ENCODE assay signal across 11 cellular contexts in the genomic region with DNA sequence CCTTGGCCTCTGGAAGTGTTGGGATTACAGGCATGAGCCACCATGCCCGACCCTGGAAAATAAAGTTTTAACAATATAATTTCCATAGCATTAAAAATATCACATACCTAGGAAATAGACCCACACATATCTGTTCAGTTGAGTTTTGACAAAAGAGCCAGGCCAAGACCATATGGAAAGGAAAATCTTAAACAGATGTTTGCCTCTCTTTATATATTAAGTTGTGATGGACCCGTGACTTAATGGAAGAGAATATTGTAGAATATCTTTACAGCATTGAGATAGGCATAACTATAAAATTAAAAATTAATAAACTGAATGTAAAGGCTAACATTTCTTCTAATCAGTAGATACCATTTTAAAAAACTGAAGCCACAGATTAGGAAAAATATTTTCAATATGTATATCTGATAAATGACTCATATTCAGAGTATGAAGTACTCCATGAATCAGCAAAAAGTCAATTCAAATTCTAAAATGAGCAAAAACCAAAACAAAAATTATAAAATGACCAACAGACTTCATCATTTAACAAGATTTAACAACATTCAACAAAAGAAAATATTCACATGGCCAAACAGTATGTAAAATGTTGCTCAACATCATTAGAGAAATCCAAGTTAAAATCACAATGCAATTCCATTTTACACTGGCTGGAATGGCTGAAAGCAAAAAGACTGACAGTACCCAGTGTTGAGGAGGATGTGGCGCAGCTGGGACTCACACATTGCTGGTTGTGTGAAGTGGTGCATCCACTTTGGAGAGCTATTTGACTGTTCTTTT. TPM values are rescaled to one million over a fixed set of nuclear protein-coding genes. Genes with fewer than 3 reads are reported as not detected.
A peak's percentile ranks its signal among the peaks of the same experiment; 100 is the strongest.
DNase-seq lines count a peak whose midpoint lies in the region; ATAC-seq and TF ChIP-seq lines count a peak whose summit lies in the region.
"Had no signal": no experiment of that assay in that cellular context is flagged by ENCODE, and none has a peak within 500 bp of the region (broad histone marks: within the 10 kb centered on the region; RNA-seq: fewer than 3 reads in every experiment).

No MANE protein-coding gene starts in this region.

- WGBS in testis, 2 donors: 86 to 90% methylated on average over 3 of the region's 3 CpGs

- peak; percentile 10 for DNase-seq in stimulated activated naive CD4-positive, alpha-beta T cell treated with Interleukin-2 at 50 U/mL for 16 hours (lab: John Stamatoyannopoulos, UW)
- DNase-seq in stimulated activated naive CD4-positive, alpha-beta T cell (lab: John Stamatoyannopoulos, UW): no peak
- DNase-seq in chondrocyte (ENCODE audit: low spot score) (no peak), neural progenitor cell (ENCODE audit: low spot score) (no peak), testis (no peak), NCI-H187 treated with DMSO at 0.1 percent for 48 hours (lab: John Stamatoyannopoulos, UW) (no peak)
- DNase-seq: KG1, nephron progenitor cell, T-helper 17 cell had no signal

- H3K36me3 ChIP-seq in neural progenitor cell (no peaks in the 10 kb centered on the region), testis (ENCODE audit: low read depth, missing control alignments) (no peaks in the 10 kb centered on the region)

- H3K36me3 Mint-ChIP-seq in T-helper 1 cell treated with Interleukin-12 subunit alpha and Interleukin-12 subunit beta and Interleukin-4 antibody, amounts not matched to agents 30 μg/mL and 1 μg/mL, for 36 hours (ENCODE audit: low read depth): peaks cover 7% of the 10 kb centered on the region
- H3K36me3 Mint-ChIP-seq in chondrocyte (ENCODE audit: low read depth) (no peaks in the 10 kb centered on the region), neural progenitor cell (no peaks in the 10 kb centered on the region)

- no peak overlapping the region for H3K4me3 Mint-ChIP-seq in T-helper 1 cell treated with Interleukin-12 subunit alpha and Interleukin-12 subunit beta and Interleukin-4 antibody, amounts not matched to agents 30 μg/mL and 1 μg/mL, for 36 hours
- H3K4me3 Mint-ChIP-seq in chondrocyte (ENCODE audit: unreplicated experiment) (no peak overlapping the region), neural progenitor cell (no peak overlapping the region)
- H3K4me3 Mint-ChIP-seq: nephron progenitor cell, T-helper 17 cell had no signal

- no peak overlapping the region for H3K4me2 ChIP-seq in neural progenitor cell

- H4K20me1 ChIP-seq in neural progenitor cell (ENCODE audit: low read depth): no peaks in the 10 kb centered on the region

- no peaks in the 10 kb centered on the region for H3K9me3 Mint-ChIP-seq in T-helper 1 cell treated with Interleukin-12 subunit alpha and Interleukin-12 subunit beta and Interleukin-4 antibody, amounts not matched to agents 30 μg/mL and 1 μg/mL, for 36 hours
- H3K9me3 Mint-ChIP-seq in chondrocyte (ENCODE audit: low read depth) (no peaks in the 10 kb centered on the region), neural progenitor cell (no peaks in the 10 kb centered on the region)
- H3K9me3 Mint-ChIP-seq: nephron progenitor cell had no signal

- H3K27ac ChIP-seq in neural progenitor cell (no peak overlapping the region), testis (no peak overlapping the region)

- H3K79me2 ChIP-seq in neural progenitor cell (ENCODE audit: low read depth): no peaks in the 10 kb centered on the region

- H3K27me3 ChIP-seq in neural progenitor cell: no peaks in the 10 kb centered on the region
- no peaks in the 10 kb centered on the region for H3K27me3 ChIP-seq in testis

- no peak overlapping the region for H2AFZ ChIP-seq in neural progenitor cell (replicated peaks)

- intact Hi-C loops in testis (cut with DNase I; ENCODE audit: low total_unique reads): no loop called here

- H3K4me1 Mint-ChIP-seq in T-helper 1 cell treated with Interleukin-12 subunit alpha and Interleukin-12 subunit beta and Interleukin-4 antibody, amounts not matched to agents 30 μg/mL and 1 μg/mL, for 36 hours (ENCODE audit: low read depth): peaks cover 39% of the 10 kb centered on the region
- peaks cover 28% of the 10 kb centered on the region for H3K4me1 Mint-ChIP-seq in chondrocyte (ENCODE audit: low read depth)
- no peaks in the 10 kb centered on the region for H3K4me1 Mint-ChIP-seq in neural progenitor cell

- TF ChIP-seq CTCF in chondrocyte (IDR thresholded peaks at IDR 0.05) (no peak), neural progenitor cell (IDR thresholded peaks at IDR 0.05) (no peak), testis (IDR thresholded peaks at IDR 0.05) (no peak)

- peak overlapping the region; percentile 83 for H3K27ac Mint-ChIP-seq in T-helper 1 cell treated with Interleukin-12 subunit alpha and Interleukin-12 subunit beta and Interleukin-4 antibody, amounts not matched to agents 30 μg/mL and 1 μg/mL, for 36 hours
- peak overlapping the region; percentile 90 for H3K27ac Mint-ChIP-seq in chondrocyte (ENCODE audit: unreplicated experiment)
- no peak overlapping the region for H3K27ac Mint-ChIP-seq in neural progenitor cell
- H3K27ac Mint-ChIP-seq: nephron progenitor cell, T-helper 17 cell had no signal

- H3K4me3 ChIP-seq in neural progenitor cell (no peak overlapping the region), testis (no peak overlapping the region)

- H3K9me3 ChIP-seq in neural progenitor cell (ENCODE audit: low read depth): no peaks in the 10 kb centered on the region
- H3K9me3 ChIP-seq in testis: no peaks in the 10 kb centered on the region

- no peaks in the 10 kb centered on the region for H3F3A ChIP-seq in neural progenitor cell (ENCODE audit: low read depth)

- ATAC-seq in HG03520 (IDR thresholded peaks at IDR 0.05; ENCODE audit: unreplicated experiment): no peak
- ATAC-seq: T-helper 17 cell had no signal

- H3K9ac ChIP-seq in neural progenitor cell: no peak overlapping the region

- no peak for TF ChIP-seq POLR2A in testis (IDR thresholded peaks at IDR 0.05)

- H3K4me1 ChIP-seq in neural progenitor cell (no peaks in the 10 kb centered on the region), testis (no peaks in the 10 kb centered on the region)

- no peaks in the 10 kb centered on the region for H3K27me3 Mint-ChIP-seq in T-helper 1 cell treated with Interleukin-12 subunit alpha and Interleukin-12 subunit beta and Interleukin-4 antibody, amounts not matched to agents 30 μg/mL and 1 μg/mL, for 36 hours (ENCODE audit: low read depth)
- no peaks in the 10 kb centered on the region for H3K27me3 Mint-ChIP-seq in chondrocyte (ENCODE audit: low read depth)
- H3K27me3 Mint-ChIP-seq in neural progenitor cell (ENCODE audit: insufficient read depth, low read depth): peaks cover 5% of the 10 kb centered on the region

RNA-seq across cellular contexts. Expression of gene GTF2H5, which starts 43.3 kb away (rescaled TPM):
- 31.6 to 35.2 TPM (median 31.9 TPM) in 3 replicates for total RNA-seq in chondrocyte
- 5.2 and 12.4 TPM in 2 replicates for total RNA-seq in neural progenitor cell (ENCODE audit: low replicate concordance)
- 1 to 10 TPM; 5.0 to 5.7 TPM for total RNA-seq in testis
- 36.6 TPM for polyA plus RNA-seq in testis (ENCODE audit: insufficient read depth, low read depth, low replicate concordance)

RNA-seq across cellular contexts. Expression of gene SERAC1, which starts 43.4 kb away (rescaled TPM):
- total RNA-seq in chondrocyte: 15.3 to 17.1 TPM (median 15.4 TPM) in 3 replicates
- total RNA-seq in neural progenitor cell (ENCODE audit: low replicate concordance): 25.0 and 35.7 TPM in 2 replicates
- 10 to 100 TPM in 1 of 2 donors, 1 to 10 TPM in 1; 9.8 to 20.2 TPM for total RNA-seq in testis
- 15.2 TPM for polyA plus RNA-seq in testis (ENCODE audit: insufficient read depth, low read depth, low replicate concordance)
